Comparison of ENCODE assay signal across 8 cellular contexts in genomic region chr15:98904466-98905048, GRCh38.
DNase-seq lines count a peak whose midpoint lies in the region; ATAC-seq, FAIRE-seq and TF ChIP-seq lines count a peak whose summit lies in the region.

No MANE protein-coding gene starts in this region.

- FAIRE-seq in RCC 7860 (lab: Jason Lieb, UNC), result no peak

- POLR2A ChIA-PET in CD4-positive, alpha-beta T cell (lab: Charles Lee), result interaction anchor here (1.0 kb wide), 1 partner anchor 98 kb away, joined by 3 read pairs; no protein-coding TSS in a partner anchor
- POLR2A ChIA-PET in HCT116 (lab: Charles Lee), result no interaction called here

- H3K9me3 ChIP-seq in CD4-positive, alpha-beta T cell (ENCODE audit: control insufficient read depth, low read length), result no peaks in the 10 kb centered on the region
- H3K9me3 ChIP-seq in HCT116 (ENCODE audit: control insufficient read depth in 1 of 2, insufficient read depth in 1 of 2, low read depth in 1 of 2, low read length in 2 of 2), result no peaks in the 10 kb centered on the region
- no peaks in the 10 kb centered on the region for H3K9me3 ChIP-seq in endodermal cell (ENCODE audit: control insufficient read depth, low read length)

- H3K79me2 ChIP-seq in HCT116 (ENCODE audit: insufficient read depth, low read length), result no peaks in the 10 kb centered on the region

- no peak overlapping the region for H3K27ac ChIP-seq in CD4-positive, alpha-beta T cell (ENCODE audit: low read depth, low read length)
- H3K27ac ChIP-seq in HCT116 (ENCODE audit: low read depth, low read length) (no peak overlapping the region), endodermal cell (ENCODE audit: low read depth, low read length) (no peak overlapping the region)

- whole genome bisulfite sequencing in endodermal cell (ENCODE audit: insufficient coverage in 1 of 2, insufficient read length in 1 of 2), 2 experiments, result 41 to 50% methylated on average over 2 to 4 of the region's 4 CpGs

- intact Hi-C loops in CD4-positive, alpha-beta T cell (cut with DNase I, micrococcal nuclease), result no loop called here
- intact Hi-C loops in HCT116 (cut with micrococcal nuclease), result loop anchor here (5.0 to 10.0 kb wide), 2 partner anchors 150 to 462 kb away; no protein-coding TSS in a partner anchor

- no peaks in the 10 kb centered on the region for H3K9me3 Mint-ChIP-seq in CD4-positive, alpha-beta T cell
- H3K9me3 Mint-ChIP-seq in endodermal cell, result no peaks in the 10 kb centered on the region

- no peak for ATAC-seq in CD4-positive, alpha-beta T cell (ENCODE audit: poor library complexity)
- ATAC-seq in HCT116 (peak; percentile 92), GM21381 (IDR thresholded peaks at IDR 0.05; ENCODE audit: unreplicated experiment) (no peak), GM18502 (IDR thresholded peaks at IDR 0.05; ENCODE audit: poor library complexity, unreplicated experiment) (no peak), omental fat pad (ENCODE audit: low FRiP score) (no peak)

- no peak overlapping the region for H3K9ac ChIP-seq in HCT116 (ENCODE audit: low read length)
- H3K9ac ChIP-seq in endodermal cell (ENCODE audit: extremely low read depth, low read length, poor library complexity, severe bottlenecking), result no peak overlapping the region

- TF ChIP-seq POLR2A in HCT116 (IDR thresholded peaks at IDR 0.05; ENCODE audit: borderline replicate concordance, extremely low read depth, insufficient read depth, insufficient read length), result no peak

- no peak overlapping the region for H2AFZ ChIP-seq in HCT116 (ENCODE audit: low read depth, low read length, poor library complexity, severe bottlenecking)

- H3K27me3 ChIP-seq in CD4-positive, alpha-beta T cell (ENCODE audit: control insufficient read depth, insufficient read depth, low read length), result no peaks in the 10 kb centered on the region
- H3K27me3 ChIP-seq in HCT116 (ENCODE audit: insufficient read depth, low read length) (no peaks in the 10 kb centered on the region), endodermal cell (ENCODE audit: control insufficient read depth, insufficient read depth, low read length, poor library complexity, severe bottlenecking) (no peaks in the 10 kb centered on the region)

- RAD21 ChIA-PET in HCT116 (lab: Charles Lee; ENCODE audit: low non-redundant PET in 1 of 2, low total read pairs in 2 of 2, uncharacterized antibody in 2 of 2, unreplicated experiment in 2 of 2), result no interaction called here

- H3K4me1 ChIP-seq in HCT116 (ENCODE audit: control insufficient read depth in 1 of 2, insufficient read depth in 2 of 2, low read length in 2 of 2) (peaks cover 0 to 11% of the 10 kb centered on the region in 2 experiments; a peak in 2 of 4 replicates), endodermal cell (ENCODE audit: control insufficient read depth, insufficient read depth, low read length) (peaks cover 29% of the 10 kb centered on the region)

- H3K4me3 ChIP-seq in HCT116 (replicated peaks in 1 of 2; ENCODE audit: low read depth in 1 of 2, low read length in 2 of 2) (no peak overlapping the region), endodermal cell (ENCODE audit: low read length) (no peak overlapping the region)

- TF ChIP-seq CTCF in CD4-positive, alpha-beta T cell (IDR thresholded peaks at IDR 0.05), result peak; percentile 38
- TF ChIP-seq CTCF in HCT116 (IDR thresholded peaks at IDR 0.05 in 2 of 3, conservative IDR thresholded peaks at IDR 0.05 in 1 of 3; ENCODE audit: borderline replicate concordance in 1 of 3, insufficient read depth in 1 of 3, low read depth in 2 of 3, low read length in 2 of 3) (peak; percentile 60 to 77 (median 73); a peak in 5 of 6 replicates), endodermal cell (conservative IDR thresholded peaks at IDR 0.05) (peak; percentile 83), omental fat pad (IDR thresholded peaks at IDR 0.05) (no peak)

- TF ChIP-seq RAD21 in HCT116 (IDR thresholded peaks at IDR 0.05; ENCODE audit: low read depth), result peak; percentile 77

- no peak overlapping the region for H3K4me3 Mint-ChIP-seq in CD4-positive, alpha-beta T cell
- H3K4me3 Mint-ChIP-seq in endodermal cell, result no peak overlapping the region

- peaks cover 56% of the 10 kb centered on the region for H3K36me3 Mint-ChIP-seq in CD4-positive, alpha-beta T cell (ENCODE audit: low read depth)
- peaks cover 31% of the 10 kb centered on the region for H3K36me3 Mint-ChIP-seq in endodermal cell (ENCODE audit: low read depth)

- H3K36me3 ChIP-seq in HCT116 (ENCODE audit: control insufficient read depth in 1 of 2, insufficient read depth in 2 of 2, low read length in 2 of 2) (no peaks in the 10 kb centered on the region; a peak in 1 of 4 replicates), endodermal cell (ENCODE audit: control insufficient read depth, insufficient read depth, low read length) (peaks cover 50% of the 10 kb centered on the region)

- H4K20me1 ChIP-seq in HCT116 (ENCODE audit: insufficient read depth), result no peaks in the 10 kb centered on the region

- no peaks in the 10 kb centered on the region for H3K27me3 Mint-ChIP-seq in CD4-positive, alpha-beta T cell
- H3K27me3 Mint-ChIP-seq in endodermal cell (ENCODE audit: insufficient read depth), result no peaks in the 10 kb centered on the region

- peaks cover 12% of the 10 kb centered on the region for H3K4me1 Mint-ChIP-seq in CD4-positive, alpha-beta T cell (ENCODE audit: low read depth)
- peaks cover 40% of the 10 kb centered on the region for H3K4me1 Mint-ChIP-seq in endodermal cell

- DNase-seq in CD4-positive, alpha-beta T cell, result no peak
- DNase-seq in HCT116 (ENCODE audit: low read depth, low spot score), result peak; percentile 18
- DNase-seq in RCC 7860 (ENCODE audit: low spot score), result peak; percentile 26
- peak; percentile 83 for DNase-seq in endodermal cell
- DNase-seq in middle frontal gyrus (ENCODE audit: extremely low spot score, low spot score), result peak; percentile 46
- DNase-seq in omental fat pad (ENCODE audit: low spot score), result no peak

- no peaks in the 10 kb centered on the region for H3K9me2 ChIP-seq in HCT116 (ENCODE audit: insufficient read depth)

- no TSS peak for BruUV-seq in HCT116 (replicated peaks; lab: Mats Ljungman, UMichigan)

- CTCF ChIA-PET in CD4-positive, alpha-beta T cell (lab: Charles Lee), result interaction anchor here (1.0 kb wide), 1 partner anchor 125 kb away, joined by 3 read pairs; no protein-coding TSS in a partner anchor
- CTCF ChIA-PET in HCT116 (lab: Charles Lee), result interaction anchor here (1.2 to 1.5 kb wide), 2 partner anchors 23 to 386 kb away, joined by 3 to 4 read pairs; no protein-coding TSS in a partner anchor

- no peak overlapping the region for H3K4me2 ChIP-seq in HCT116 (ENCODE audit: low read length)

- no peak overlapping the region for H3K27ac Mint-ChIP-seq in CD4-positive, alpha-beta T cell
- peak overlapping the region; percentile 52 for H3K27ac Mint-ChIP-seq in endodermal cell

TF ChIP-seq in HCT116, 20 proteins besides CTCF, POLR2A, EP300 and RAD21:
- TF ChIP-seq CBX3 (IDR thresholded peaks at IDR 0.05; ENCODE audit: low read depth) (no peak), ATF3 (IDR thresholded peaks at IDR 0.05) (no peak)

Comparison
In these comparisons a context has a peak if more than half of its experiments do, and no peak if none do; other contexts are left out.
1. DNase-seq: peak in HCT116 (single experiment), RCC 7860 (single experiment), endodermal cell (single experiment) and middle frontal gyrus (single experiment); none in CD4-positive, alpha-beta T cell (0 of 10) and omental fat pad (single experiment).
2. CTCF ChIP-seq: peak in CD4-positive, alpha-beta T cell (single experiment), HCT116 (3 of 3) and endodermal cell (single experiment); none in omental fat pad (0 of 3).